1 cellular context compared by ENCODE assay signal in genomic region chr11:71580057-71581003, GRCh38.
TF ChIP-seq lines count a peak whose summit lies in the region.

No MANE protein-coding gene starts in this region.

TF ChIP-seq in H1, 55 proteins besides CTCF, POLR2A, EP300 and RAD21:
- TF ChIP-seq E2F6 (IDR thresholded peaks at IDR 0.05) (peak; percentile 82), JUN (IDR thresholded peaks at IDR 0.05; ENCODE audit: low read depth, low read length) (no peak), NANOG (IDR thresholded peaks at IDR 0.05; ENCODE audit: insufficient read depth, low read depth, low read length, poor library complexity, severe bottlenecking) (no peak), KDM4A (IDR thresholded peaks at IDR 0.05; ENCODE audit: low read depth, low read length, severe bottlenecking) (no peak), POU5F1 (IDR thresholded peaks at IDR 0.05; ENCODE audit: low read depth, low read length) (no peak), BACH1 (IDR thresholded peaks at IDR 0.05; ENCODE audit: low read length) (no peak; the same call in 1 of the 2 replicates)
- TF ChIP-seq, protein P1, sequence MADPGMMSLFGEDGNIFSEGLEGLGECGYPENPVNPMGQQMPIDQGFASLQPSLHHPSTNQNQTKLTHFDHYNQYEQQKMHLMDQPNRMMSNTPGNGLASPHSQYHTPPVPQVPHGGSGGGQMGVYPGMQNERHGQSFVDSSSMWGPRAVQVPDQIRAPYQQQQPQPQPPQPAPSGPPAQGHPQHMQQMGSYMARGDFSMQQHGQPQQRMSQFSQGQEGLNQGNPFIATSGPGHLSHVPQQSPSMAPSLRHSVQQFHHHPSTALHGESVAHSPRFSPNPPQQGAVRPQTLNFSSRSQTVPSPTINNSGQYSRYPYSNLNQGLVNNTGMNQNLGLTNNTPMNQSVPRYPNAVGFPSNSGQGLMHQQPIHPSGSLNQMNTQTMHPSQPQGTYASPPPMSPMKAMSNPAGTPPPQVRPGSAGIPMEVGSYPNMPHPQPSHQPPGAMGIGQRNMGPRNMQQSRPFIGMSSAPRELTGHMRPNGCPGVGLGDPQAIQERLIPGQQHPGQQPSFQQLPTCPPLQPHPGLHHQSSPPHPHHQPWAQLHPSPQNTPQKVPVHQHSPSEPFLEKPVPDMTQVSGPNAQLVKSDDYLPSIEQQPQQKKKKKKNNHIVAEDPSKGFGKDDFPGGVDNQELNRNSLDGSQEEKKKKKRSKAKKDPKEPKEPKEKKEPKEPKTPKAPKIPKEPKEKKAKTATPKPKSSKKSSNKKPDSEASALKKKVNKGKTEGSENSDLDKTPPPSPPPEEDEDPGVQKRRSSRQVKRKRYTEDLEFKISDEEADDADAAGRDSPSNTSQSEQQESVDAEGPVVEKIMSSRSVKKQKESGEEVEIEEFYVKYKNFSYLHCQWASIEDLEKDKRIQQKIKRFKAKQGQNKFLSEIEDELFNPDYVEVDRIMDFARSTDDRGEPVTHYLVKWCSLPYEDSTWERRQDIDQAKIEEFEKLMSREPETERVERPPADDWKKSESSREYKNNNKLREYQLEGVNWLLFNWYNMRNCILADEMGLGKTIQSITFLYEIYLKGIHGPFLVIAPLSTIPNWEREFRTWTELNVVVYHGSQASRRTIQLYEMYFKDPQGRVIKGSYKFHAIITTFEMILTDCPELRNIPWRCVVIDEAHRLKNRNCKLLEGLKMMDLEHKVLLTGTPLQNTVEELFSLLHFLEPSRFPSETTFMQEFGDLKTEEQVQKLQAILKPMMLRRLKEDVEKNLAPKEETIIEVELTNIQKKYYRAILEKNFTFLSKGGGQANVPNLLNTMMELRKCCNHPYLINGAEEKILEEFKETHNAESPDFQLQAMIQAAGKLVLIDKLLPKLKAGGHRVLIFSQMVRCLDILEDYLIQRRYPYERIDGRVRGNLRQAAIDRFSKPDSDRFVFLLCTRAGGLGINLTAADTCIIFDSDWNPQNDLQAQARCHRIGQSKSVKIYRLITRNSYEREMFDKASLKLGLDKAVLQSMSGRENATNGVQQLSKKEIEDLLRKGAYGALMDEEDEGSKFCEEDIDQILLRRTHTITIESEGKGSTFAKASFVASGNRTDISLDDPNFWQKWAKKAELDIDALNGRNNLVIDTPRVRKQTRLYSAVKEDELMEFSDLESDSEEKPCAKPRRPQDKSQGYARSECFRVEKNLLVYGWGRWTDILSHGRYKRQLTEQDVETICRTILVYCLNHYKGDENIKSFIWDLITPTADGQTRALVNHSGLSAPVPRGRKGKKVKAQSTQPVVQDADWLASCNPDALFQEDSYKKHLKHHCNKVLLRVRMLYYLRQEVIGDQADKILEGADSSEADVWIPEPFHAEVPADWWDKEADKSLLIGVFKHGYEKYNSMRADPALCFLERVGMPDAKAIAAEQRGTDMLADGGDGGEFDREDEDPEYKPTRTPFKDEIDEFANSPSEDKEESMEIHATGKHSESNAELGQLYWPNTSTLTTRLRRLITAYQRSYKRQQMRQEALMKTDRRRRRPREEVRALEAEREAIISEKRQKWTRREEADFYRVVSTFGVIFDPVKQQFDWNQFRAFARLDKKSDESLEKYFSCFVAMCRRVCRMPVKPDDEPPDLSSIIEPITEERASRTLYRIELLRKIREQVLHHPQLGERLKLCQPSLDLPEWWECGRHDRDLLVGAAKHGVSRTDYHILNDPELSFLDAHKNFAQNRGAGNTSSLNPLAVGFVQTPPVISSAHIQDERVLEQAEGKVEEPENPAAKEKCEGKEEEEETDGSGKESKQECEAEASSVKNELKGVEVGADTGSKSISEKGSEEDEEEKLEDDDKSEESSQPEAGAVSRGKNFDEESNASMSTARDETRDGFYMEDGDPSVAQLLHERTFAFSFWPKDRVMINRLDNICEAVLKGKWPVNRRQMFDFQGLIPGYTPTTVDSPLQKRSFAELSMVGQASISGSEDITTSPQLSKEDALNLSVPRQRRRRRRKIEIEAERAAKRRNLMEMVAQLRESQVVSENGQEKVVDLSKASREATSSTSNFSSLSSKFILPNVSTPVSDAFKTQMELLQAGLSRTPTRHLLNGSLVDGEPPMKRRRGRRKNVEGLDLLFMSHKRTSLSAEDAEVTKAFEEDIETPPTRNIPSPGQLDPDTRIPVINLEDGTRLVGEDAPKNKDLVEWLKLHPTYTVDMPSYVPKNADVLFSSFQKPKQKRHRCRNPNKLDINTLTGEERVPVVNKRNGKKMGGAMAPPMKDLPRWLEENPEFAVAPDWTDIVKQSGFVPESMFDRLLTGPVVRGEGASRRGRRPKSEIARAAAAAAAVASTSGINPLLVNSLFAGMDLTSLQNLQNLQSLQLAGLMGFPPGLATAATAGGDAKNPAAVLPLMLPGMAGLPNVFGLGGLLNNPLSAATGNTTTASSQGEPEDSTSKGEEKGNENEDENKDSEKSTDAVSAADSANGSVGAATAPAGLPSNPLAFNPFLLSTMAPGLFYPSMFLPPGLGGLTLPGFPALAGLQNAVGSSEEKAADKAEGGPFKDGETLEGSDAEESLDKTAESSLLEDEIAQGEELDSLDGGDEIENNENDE (IDR thresholded peaks at IDR 0.05; ENCODE audit: insufficient replicate concordance, low read length) = no peak
- TF ChIP-seq, protein P2, sequence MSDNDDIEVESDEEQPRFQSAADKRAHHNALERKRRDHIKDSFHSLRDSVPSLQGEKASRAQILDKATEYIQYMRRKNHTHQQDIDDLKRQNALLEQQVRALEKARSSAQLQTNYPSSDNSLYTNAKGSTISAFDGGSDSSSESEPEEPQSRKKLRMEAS (IDR thresholded peaks at IDR 0.05) = peak; percentile 81
